Comparison of ENCODE assay signal across 8 cellular contexts in the genomic region with DNA sequence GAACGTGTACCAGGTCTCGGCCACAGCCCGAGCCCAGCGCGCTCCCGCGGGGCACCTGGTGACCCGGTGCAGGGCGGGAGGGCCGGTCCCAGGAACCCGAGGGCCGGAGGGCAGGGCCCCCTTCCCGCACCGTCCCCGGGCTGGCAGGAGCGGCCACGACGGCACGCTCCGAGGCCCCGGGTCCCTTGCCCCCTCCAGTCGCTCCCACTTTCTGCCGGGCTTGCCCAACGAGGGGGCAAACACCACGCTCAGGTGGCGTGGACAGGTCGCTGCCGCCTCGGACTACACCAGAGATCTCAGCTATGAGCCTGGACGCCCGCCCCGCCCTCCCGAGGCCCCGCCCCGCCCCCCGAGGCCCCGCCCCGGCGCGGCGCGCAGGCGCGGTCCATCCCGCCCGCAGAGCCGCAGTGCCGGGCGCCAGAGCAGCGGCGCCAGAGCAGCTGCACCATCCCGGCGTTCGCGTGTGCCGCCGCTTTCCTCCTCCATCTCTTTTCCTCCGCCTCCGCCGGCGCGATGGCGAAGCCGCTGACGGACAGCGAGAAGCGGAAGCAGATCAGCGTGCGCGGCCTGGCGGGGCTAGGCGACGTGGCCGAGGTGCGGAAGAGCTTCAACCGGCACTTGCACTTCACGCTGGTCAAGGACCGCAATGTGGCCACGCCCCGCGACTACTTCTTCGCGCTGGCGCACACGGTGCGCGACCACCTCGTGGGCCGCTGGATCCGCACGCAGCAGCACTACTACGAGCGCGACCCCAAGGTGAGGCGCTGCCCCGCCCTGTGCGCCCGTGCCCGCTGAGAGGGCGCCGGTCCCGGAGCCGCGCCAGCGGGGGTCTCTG. TPM values are rescaled to one million over a fixed set of nuclear protein-coding genes. Genes with fewer than 3 reads are reported as not detected.
DNase-seq lines count a peak whose midpoint lies in the region; ATAC-seq and TF ChIP-seq lines count a peak whose summit lies in the region.

Gene PYGB, plus strand, starts transcription at position 420 of the 835 bp plus-strand sequence. Its CDS starts 94 bp downstream, at position 514.

- DNase-seq in GM13976 (ENCODE audit: low spot score) (peak; percentile 97), NCI-H1417 (lab: John Stamatoyannopoulos, UW) (peak; percentile 65 to 92 (median 91)), amniotic epithelial cell (ENCODE audit: low read depth) (peak; percentile 74), left cardiac atrium (peak; percentile 79), posterior vena cava (ENCODE audit: low spot score) (peak; percentile 95), ureter (ENCODE audit: low spot score) (peak; percentile 79)

- intact Hi-C loops in left cardiac atrium (cut with DNase I) (loop anchor here in 1 of 2 donors (5.0 kb wide), 1 partner anchor 51 kb away; the partner anchor contains the start of gene ENTPD6), posterior vena cava (cut with DNase I) (loop anchor here in 1 of 2 donors (5.0 kb wide), 1 partner anchor 51 kb away; the partner anchor contains the start of gene ENTPD6)

- no peaks in the 10 kb centered on the region for H3K9me3 Mint-ChIP-seq in T-helper 1 cell treated with Interleukin-12 subunit alpha and Interleukin-12 subunit beta and Interleukin-4 antibody, amounts not matched to agents 30 μg/mL and 1 μg/mL, for 36 hours

- peaks cover 14% of the 10 kb centered on the region for H3K4me1 Mint-ChIP-seq in T-helper 1 cell treated with Interleukin-12 subunit alpha and Interleukin-12 subunit beta and Interleukin-4 antibody, amounts not matched to agents 30 μg/mL and 1 μg/mL, for 36 hours (ENCODE audit: low read depth)

- H3K36me3 Mint-ChIP-seq in T-helper 1 cell treated with Interleukin-12 subunit alpha and Interleukin-12 subunit beta and Interleukin-4 antibody, amounts not matched to agents 30 μg/mL and 1 μg/mL, for 36 hours (ENCODE audit: low read depth), result peaks cover 3% of the 10 kb centered on the region

- in situ Hi-C loops in GM13976 (cut with MboI; ENCODE audit: low sequenced_read_pairs, unreplicated experiment), result no loop called here

- H3K4me3 Mint-ChIP-seq in T-helper 1 cell treated with Interleukin-12 subunit alpha and Interleukin-12 subunit beta and Interleukin-4 antibody, amounts not matched to agents 30 μg/mL and 1 μg/mL, for 36 hours, result peak within 1 kb of the TSS; percentile 89

- peaks cover 18% of the 10 kb centered on the region for H3K27me3 Mint-ChIP-seq in T-helper 1 cell treated with Interleukin-12 subunit alpha and Interleukin-12 subunit beta and Interleukin-4 antibody, amounts not matched to agents 30 μg/mL and 1 μg/mL, for 36 hours (ENCODE audit: low read depth)

- H3K27ac Mint-ChIP-seq in T-helper 1 cell treated with Interleukin-12 subunit alpha and Interleukin-12 subunit beta and Interleukin-4 antibody, amounts not matched to agents 30 μg/mL and 1 μg/mL, for 36 hours, result peak within 1 kb of the TSS; percentile 83

- ATAC-seq in HG02763 (IDR thresholded peaks at IDR 0.05; ENCODE audit: unreplicated experiment), result peak; percentile 68
- ATAC-seq in left cardiac atrium, result peak; percentile 88 to 93

- TF ChIP-seq CTCF in GM13976 (IDR thresholded peaks at IDR 0.05; ENCODE audit: borderline replicate concordance, control extremely low read depth, extremely low read depth, insufficient read depth, missing control alignments), result no peak

RNA-seq across cellular contexts. Expression of gene PYGB, which starts in this region (rescaled TPM):
- total RNA-seq in left cardiac atrium (100 to 1,000 TPM; 103 to 152 TPM), posterior vena cava (100 to 1,000 TPM; 132 to 155 TPM), ureter (109 TPM)

Comparison
In these comparisons a context has a peak if more than half of its experiments do, and no peak if none do; other contexts are left out.
1. Peak in every context shown above with its lines: DNase-seq and ATAC-seq.